Comparison of ENCODE assay signal across 1 cellular context in the genomic region with DNA sequence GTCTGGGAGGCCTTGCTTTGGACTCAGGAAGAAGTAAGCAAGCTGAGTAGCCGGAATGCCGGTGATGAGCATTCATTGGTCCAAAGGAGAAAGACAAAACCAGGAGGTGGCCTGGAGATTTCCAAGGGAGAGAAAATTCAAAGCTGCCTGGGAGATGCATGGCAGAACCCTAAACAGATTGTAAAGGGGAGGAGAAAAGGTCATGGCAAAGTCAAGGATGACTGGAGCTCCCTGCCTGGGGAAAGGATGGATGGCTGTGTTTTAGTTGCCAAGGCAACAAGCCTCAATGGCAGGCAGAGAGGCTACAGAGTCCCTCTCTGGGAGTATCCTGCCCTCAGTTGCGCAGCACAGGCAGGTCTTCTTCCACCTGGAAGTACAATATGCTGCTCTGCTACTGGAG.
TF ChIP-seq lines count a peak whose summit lies in the region.

No MANE protein-coding gene starts in this region.

TF ChIP-seq in GM23338, 12 proteins besides CTCF, POLR2A, EP300 and RAD21 (continued from another document):
- TF ChIP-seq, protein P1, sequence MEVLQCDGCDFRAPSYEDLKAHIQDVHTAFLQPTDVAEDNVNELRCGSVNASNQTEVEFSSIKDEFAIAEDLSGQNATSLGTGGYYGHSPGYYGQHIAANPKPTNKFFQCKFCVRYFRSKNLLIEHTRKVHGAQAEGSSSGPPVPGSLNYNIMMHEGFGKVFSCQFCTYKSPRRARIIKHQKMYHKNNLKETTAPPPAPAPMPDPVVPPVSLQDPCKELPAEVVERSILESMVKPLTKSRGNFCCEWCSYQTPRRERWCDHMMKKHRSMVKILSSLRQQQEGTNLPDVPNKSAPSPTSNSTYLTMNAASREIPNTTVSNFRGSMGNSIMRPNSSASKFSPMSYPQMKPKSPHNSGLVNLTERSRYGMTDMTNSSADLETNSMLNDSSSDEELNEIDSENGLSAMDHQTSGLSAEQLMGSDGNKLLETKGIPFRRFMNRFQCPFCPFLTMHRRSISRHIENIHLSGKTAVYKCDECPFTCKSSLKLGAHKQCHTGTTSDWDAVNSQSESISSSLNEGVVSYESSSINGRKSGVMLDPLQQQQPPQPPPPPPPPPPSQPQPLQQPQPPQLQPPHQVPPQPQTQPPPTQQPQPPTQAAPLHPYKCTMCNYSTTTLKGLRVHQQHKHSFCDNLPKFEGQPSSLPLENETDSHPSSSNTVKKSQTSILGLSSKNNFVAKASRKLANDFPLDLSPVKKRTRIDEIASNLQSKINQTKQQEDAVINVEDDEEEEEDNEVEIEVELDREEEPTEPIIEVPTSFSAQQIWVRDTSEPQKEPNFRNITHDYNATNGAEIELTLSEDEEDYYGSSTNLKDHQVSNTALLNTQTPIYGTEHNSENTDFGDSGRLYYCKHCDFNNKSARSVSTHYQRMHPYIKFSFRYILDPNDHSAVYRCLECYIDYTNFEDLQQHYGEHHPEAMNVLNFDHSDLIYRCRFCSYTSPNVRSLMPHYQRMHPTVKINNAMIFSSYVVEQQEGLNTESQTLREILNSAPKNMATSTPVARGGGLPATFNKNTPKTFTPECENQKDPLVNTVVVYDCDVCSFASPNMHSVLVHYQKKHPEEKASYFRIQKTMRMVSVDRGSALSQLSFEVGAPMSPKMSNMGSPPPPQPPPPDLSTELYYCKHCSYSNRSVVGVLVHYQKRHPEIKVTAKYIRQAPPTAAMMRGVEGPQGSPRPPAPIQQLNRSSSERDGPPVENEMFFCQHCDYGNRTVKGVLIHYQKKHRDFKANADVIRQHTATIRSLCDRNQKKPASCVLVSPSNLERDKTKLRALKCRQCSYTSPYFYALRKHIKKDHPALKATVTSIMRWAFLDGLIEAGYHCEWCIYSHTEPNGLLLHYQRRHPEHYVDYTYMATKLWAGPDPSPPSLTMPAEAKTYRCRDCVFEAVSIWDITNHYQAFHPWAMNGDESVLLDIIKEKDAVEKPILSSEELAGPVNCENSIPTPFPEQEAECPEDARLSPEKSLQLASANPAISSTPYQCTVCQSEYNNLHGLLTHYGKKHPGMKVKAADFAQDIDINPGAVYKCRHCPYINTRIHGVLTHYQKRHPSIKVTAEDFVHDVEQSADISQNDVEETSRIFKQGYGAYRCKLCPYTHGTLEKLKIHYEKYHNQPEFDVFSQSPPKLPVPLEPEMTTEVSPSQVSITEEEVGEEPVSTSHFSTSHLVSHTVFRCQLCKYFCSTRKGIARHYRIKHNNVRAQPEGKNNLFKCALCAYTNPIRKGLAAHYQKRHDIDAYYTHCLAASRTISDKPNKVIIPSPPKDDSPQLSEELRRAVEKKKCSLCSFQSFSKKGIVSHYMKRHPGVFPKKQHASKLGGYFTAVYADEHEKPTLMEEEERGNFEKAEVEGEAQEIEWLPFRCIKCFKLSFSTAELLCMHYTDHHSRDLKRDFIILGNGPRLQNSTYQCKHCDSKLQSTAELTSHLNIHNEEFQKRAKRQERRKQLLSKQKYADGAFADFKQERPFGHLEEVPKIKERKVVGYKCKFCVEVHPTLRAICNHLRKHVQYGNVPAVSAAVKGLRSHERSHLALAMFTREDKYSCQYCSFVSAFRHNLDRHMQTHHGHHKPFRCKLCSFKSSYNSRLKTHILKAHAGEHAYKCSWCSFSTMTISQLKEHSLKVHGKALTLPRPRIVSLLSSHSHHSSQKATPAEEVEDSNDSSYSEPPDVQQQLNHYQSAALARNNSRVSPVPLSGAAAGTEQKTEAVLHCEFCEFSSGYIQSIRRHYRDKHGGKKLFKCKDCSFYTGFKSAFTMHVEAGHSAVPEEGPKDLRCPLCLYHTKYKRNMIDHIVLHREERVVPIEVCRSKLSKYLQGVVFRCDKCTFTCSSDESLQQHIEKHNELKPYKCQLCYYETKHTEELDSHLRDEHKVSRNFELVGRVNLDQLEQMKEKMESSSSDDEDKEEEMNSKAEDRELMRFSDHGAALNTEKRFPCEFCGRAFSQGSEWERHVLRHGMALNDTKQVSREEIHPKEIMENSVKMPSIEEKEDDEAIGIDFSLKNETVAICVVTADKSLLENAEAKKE (CRISPR knock-in tag; IDR thresholded peaks at IDR 0.05), result no peak
- TF ChIP-seq POLR2AphosphoS5 (IDR thresholded peaks at IDR 0.05; ENCODE audit: low read depth), result no peak
- TF ChIP-seq ZNF331 (CRISPR knock-in tag; IDR thresholded peaks at IDR 0.05; ENCODE audit: low read depth), result no peak
- TF ChIP-seq, protein P2, sequence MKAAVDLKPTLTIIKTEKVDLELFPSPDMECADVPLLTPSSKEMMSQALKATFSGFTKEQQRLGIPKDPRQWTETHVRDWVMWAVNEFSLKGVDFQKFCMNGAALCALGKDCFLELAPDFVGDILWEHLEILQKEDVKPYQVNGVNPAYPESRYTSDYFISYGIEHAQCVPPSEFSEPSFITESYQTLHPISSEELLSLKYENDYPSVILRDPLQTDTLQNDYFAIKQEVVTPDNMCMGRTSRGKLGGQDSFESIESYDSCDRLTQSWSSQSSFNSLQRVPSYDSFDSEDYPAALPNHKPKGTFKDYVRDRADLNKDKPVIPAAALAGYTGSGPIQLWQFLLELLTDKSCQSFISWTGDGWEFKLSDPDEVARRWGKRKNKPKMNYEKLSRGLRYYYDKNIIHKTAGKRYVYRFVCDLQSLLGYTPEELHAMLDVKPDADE (IDR thresholded peaks at IDR 0.05), result no peak
- no peak for TF ChIP-seq ZNF114 (CRISPR knock-in tag; IDR thresholded peaks at IDR 0.05)
- no peak for TF ChIP-seq NANOG (IDR thresholded peaks at IDR 0.05; ENCODE audit: borderline replicate concordance)
- TF ChIP-seq EZH2 (IDR thresholded peaks at IDR 0.05; ENCODE audit: low read depth, unreplicated experiment), result no peak
- TF ChIP-seq, protein P3, sequence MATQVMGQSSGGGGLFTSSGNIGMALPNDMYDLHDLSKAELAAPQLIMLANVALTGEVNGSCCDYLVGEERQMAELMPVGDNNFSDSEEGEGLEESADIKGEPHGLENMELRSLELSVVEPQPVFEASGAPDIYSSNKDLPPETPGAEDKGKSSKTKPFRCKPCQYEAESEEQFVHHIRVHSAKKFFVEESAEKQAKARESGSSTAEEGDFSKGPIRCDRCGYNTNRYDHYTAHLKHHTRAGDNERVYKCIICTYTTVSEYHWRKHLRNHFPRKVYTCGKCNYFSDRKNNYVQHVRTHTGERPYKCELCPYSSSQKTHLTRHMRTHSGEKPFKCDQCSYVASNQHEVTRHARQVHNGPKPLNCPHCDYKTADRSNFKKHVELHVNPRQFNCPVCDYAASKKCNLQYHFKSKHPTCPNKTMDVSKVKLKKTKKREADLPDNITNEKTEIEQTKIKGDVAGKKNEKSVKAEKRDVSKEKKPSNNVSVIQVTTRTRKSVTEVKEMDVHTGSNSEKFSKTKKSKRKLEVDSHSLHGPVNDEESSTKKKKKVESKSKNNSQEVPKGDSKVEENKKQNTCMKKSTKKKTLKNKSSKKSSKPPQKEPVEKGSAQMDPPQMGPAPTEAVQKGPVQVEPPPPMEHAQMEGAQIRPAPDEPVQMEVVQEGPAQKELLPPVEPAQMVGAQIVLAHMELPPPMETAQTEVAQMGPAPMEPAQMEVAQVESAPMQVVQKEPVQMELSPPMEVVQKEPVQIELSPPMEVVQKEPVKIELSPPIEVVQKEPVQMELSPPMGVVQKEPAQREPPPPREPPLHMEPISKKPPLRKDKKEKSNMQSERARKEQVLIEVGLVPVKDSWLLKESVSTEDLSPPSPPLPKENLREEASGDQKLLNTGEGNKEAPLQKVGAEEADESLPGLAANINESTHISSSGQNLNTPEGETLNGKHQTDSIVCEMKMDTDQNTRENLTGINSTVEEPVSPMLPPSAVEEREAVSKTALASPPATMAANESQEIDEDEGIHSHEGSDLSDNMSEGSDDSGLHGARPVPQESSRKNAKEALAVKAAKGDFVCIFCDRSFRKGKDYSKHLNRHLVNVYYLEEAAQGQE (IDR thresholded peaks at IDR 0.05; ENCODE audit: unreplicated experiment), result no peak
- TF ChIP-seq CREB1 (CRISPR knock-in tag; IDR thresholded peaks at IDR 0.05; ENCODE audit: low read depth), result no peak
TF ChIP-seq in GM23338: peak in this region for 0.
